Comparison of ENCODE assay signal across 1 cellular context in the genomic region with DNA sequence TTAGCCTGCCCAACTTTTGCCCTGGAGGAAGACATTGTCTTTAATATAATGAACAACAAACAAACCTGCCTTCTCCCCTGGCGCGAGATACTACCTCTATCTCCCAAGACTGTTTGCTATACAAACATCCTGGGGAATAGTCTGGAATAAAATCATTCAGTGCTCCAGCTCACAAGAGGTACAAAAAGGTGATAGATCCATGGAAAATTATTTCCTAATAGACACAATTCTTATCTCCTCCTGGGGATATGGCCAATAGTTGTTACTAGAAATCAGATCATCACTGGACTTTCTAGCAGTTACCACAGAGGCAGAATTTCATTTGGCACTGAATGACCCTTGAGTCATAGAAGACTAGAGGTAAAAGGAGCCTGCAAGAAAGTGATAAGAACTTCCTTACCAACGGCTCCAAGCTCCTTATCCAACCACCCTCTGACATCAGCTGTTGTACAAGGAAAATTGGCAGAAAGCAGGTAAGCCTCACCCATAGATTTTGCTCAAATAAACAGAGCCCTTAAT.
TF ChIP-seq lines count a peak whose summit lies in the region.

No MANE protein-coding gene starts in this region.

TF ChIP-seq in K562, 482 proteins besides CTCF, POLR2A, EP300 and RAD21 (continued from another document):
- TF ChIP-seq ZNF589 (CRISPR knock-in tag; IDR thresholded peaks at IDR 0.05; ENCODE audit: low read depth) (0 out of 2 replicates have a peak, but pooled peaks have one; percentile 49), IFI16 (CRISPR knock-in tag; IDR thresholded peaks at IDR 0.05) (no peak), KDM1A (IDR thresholded peaks at IDR 0.05) (peak; percentile 30 to 47; a peak in 3 of 4 replicates), PML (IDR thresholded peaks at IDR 0.05; ENCODE audit: low read length) (peak; percentile 49; the same call in 1 of the 2 replicates), NUFIP1 (IDR thresholded peaks at IDR 0.05; ENCODE audit: partially characterized antibody) (no peak), ATF1 (CRISPR knock-in tag; IDR thresholded peaks at IDR 0.05) (no peak), ATF1 (tag; IDR thresholded peaks at IDR 0.05) (peak; percentile 25), BRCA1 (IDR thresholded peaks at IDR 0.05) (no peak), BRCA1 (CRISPR knock-in tag; IDR thresholded peaks at IDR 0.05) (no peak), HDAC1 (IDR thresholded peaks at IDR 0.05) (no peak), NCOA1 (IDR thresholded peaks at IDR 0.05; ENCODE audit: low read depth) (0 out of 2 replicates have a peak, but pooled peaks have one; percentile 25), POU5F1 (IDR thresholded peaks at IDR 0.05; ENCODE audit: borderline replicate concordance, low read depth, low read length, partially characterized antibody) (no peak), SMAD2 (IDR thresholded peaks at IDR 0.05; ENCODE audit: low read depth, low read length) (no peak), ZNF143 (CRISPR knock-in tag; IDR thresholded peaks at IDR 0.05) (no peak), MTA2 (IDR thresholded peaks at IDR 0.05; ENCODE audit: low read depth) (peak; percentile 65), DPF2 (IDR thresholded peaks at IDR 0.05) (peak; percentile 81), PHF8 (IDR thresholded peaks at IDR 0.05; ENCODE audit: borderline replicate concordance, low read length) (no peak), SMARCA4 (IDR thresholded peaks at IDR 0.05) (peak; percentile 85), ZKSCAN3 (CRISPR knock-in tag; IDR thresholded peaks at IDR 0.05) (no peak), TEAD1 (CRISPR knock-in tag; IDR thresholded peaks at IDR 0.05) (no peak), STAT5B (CRISPR knock-in tag; IDR thresholded peaks at IDR 0.05) (no peak), ZNF384 (IDR thresholded peaks at IDR 0.05; ENCODE audit: low read depth, low read length) (no peak), CBFA2T3 (IDR thresholded peaks at IDR 0.05) (peak; percentile 85), ZNF408 (CRISPR knock-in tag; IDR thresholded peaks at IDR 0.05; ENCODE audit: low read depth) (no peak), FOSL1 (tag; conservative IDR thresholded peaks at IDR 0.05) (peak; percentile 91), STAT5A (IDR thresholded peaks at IDR 0.05; ENCODE audit: borderline replicate concordance, low read length) (peak; percentile 48; the same call in 1 of the 2 replicates), C11orf30 (IDR thresholded peaks at IDR 0.05; ENCODE audit: low read depth) (no peak), FOXM1 (IDR thresholded peaks at IDR 0.05; ENCODE audit: low read depth) (peak; percentile 59), FOXM1 (CRISPR knock-in tag; IDR thresholded peaks at IDR 0.05; ENCODE audit: low read depth) (no peak), CHD1 (IDR thresholded peaks at IDR 0.05; ENCODE audit: low read length) (no peak), NFIX (CRISPR knock-in tag; IDR thresholded peaks at IDR 0.05; ENCODE audit: low read depth) (no peak), COPS2 (conservative IDR thresholded peaks at IDR 0.05) (no peak), ESRRA (IDR thresholded peaks at IDR 0.05; ENCODE audit: borderline replicate concordance, low read depth) (peak; percentile 32; the same call in 1 of the 2 replicates), JUND (IDR thresholded peaks at IDR 0.05; ENCODE audit: borderline replicate concordance, low read depth, low read length) (peak; percentile 79), JUND (tag; IDR thresholded peaks at IDR 0.05; ENCODE audit: borderline replicate concordance, low read depth, low read length) (peak; percentile 73; the same call in 2 of the 3 replicates), SNIP1 (IDR thresholded peaks at IDR 0.05; ENCODE audit: low read depth) (no peak), MTF1 (CRISPR knock-in tag; IDR thresholded peaks at IDR 0.05; ENCODE audit: borderline replicate concordance) (no peak), RFX5 (IDR thresholded peaks at IDR 0.05; ENCODE audit: low read depth, low read length) (peak; percentile 47; the same call in 1 of the 2 replicates), BCOR (IDR thresholded peaks at IDR 0.05) (no peak), SOX6 (IDR thresholded peaks at IDR 0.05) (peak; percentile 64), SMARCE1 (IDR thresholded peaks at IDR 0.05) (peak; percentile 80), SMARCC2 (IDR thresholded peaks at IDR 0.05; ENCODE audit: low read depth) (peak; percentile 60; the same call in 1 of the 2 replicates), HDAC2 (IDR thresholded peaks at IDR 0.05) (0 out of 2 replicates have a peak, but pooled peaks have one; percentile 35), CBX3 (IDR thresholded peaks at IDR 0.05; ENCODE audit: borderline replicate concordance in 1 of 2, low read length in 2 of 2) (0 out of 3 replicates have a peak, but pooled peaks of 1 of the 2 experiments have one; percentile 13), SMAD4 (CRISPR knock-in tag; conservative IDR thresholded peaks at IDR 0.05) (no peak), ZNF263 (CRISPR knock-in tag; IDR thresholded peaks at IDR 0.05; ENCODE audit: borderline replicate concordance) (no peak), CBX1 (IDR thresholded peaks at IDR 0.05; ENCODE audit: low read depth) (no peak), ATF7 (IDR thresholded peaks at IDR 0.05) (peak; percentile 62; the same call in 1 of the 2 replicates), ZEB2 (IDR thresholded peaks at IDR 0.05) (peak; percentile 64), CBFA2T2 (conservative IDR thresholded peaks at IDR 0.05) (peak; percentile 70)
- TF ChIP-seq, protein P1, sequence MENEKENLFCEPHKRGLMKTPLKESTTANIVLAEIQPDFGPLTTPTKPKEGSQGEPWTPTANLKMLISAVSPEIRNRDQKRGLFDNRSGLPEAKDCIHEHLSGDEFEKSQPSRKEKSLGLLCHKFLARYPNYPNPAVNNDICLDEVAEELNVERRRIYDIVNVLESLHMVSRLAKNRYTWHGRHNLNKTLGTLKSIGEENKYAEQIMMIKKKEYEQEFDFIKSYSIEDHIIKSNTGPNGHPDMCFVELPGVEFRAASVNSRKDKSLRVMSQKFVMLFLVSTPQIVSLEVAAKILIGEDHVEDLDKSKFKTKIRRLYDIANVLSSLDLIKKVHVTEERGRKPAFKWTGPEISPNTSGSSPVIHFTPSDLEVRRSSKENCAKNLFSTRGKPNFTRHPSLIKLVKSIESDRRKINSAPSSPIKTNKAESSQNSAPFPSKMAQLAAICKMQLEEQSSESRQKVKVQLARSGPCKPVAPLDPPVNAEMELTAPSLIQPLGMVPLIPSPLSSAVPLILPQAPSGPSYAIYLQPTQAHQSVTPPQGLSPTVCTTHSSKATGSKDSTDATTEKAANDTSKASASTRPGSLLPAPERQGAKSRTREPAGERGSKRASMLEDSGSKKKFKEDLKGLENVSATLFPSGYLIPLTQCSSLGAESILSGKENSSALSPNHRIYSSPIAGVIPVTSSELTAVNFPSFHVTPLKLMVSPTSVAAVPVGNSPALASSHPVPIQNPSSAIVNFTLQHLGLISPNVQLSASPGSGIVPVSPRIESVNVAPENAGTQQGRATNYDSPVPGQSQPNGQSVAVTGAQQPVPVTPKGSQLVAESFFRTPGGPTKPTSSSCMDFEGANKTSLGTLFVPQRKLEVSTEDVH (IDR thresholded peaks at IDR 0.05; ENCODE audit: low read depth, partially characterized antibody), result no peak
- TF ChIP-seq, protein P2, sequence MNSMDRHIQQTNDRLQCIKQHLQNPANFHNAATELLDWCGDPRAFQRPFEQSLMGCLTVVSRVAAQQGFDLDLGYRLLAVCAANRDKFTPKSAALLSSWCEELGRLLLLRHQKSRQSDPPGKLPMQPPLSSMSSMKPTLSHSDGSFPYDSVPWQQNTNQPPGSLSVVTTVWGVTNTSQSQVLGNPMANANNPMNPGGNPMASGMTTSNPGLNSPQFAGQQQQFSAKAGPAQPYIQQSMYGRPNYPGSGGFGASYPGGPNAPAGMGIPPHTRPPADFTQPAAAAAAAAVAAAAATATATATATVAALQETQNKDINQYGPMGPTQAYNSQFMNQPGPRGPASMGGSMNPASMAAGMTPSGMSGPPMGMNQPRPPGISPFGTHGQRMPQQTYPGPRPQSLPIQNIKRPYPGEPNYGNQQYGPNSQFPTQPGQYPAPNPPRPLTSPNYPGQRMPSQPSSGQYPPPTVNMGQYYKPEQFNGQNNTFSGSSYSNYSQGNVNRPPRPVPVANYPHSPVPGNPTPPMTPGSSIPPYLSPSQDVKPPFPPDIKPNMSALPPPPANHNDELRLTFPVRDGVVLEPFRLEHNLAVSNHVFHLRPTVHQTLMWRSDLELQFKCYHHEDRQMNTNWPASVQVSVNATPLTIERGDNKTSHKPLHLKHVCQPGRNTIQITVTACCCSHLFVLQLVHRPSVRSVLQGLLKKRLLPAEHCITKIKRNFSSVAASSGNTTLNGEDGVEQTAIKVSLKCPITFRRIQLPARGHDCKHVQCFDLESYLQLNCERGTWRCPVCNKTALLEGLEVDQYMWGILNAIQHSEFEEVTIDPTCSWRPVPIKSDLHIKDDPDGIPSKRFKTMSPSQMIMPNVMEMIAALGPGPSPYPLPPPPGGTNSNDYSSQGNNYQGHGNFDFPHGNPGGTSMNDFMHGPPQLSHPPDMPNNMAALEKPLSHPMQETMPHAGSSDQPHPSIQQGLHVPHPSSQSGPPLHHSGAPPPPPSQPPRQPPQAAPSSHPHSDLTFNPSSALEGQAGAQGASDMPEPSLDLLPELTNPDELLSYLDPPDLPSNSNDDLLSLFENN (IDR thresholded peaks at IDR 0.05; ENCODE audit: low read depth in 2 of 2, low read length in 2 of 2), result peak in 1 of 2 experiments; percentile 53; a peak in 1 of 4 replicates
- TF ChIP-seq, protein P3, sequence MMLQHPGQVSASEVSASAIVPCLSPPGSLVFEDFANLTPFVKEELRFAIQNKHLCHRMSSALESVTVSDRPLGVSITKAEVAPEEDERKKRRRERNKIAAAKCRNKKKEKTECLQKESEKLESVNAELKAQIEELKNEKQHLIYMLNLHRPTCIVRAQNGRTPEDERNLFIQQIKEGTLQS (IDR thresholded peaks at IDR 0.05), result peak; percentile 70
- TF ChIP-seq, protein P3 (CRISPR knock-in tag; conservative IDR thresholded peaks at IDR 0.05), result no peak
- TF ChIP-seq, protein P4, sequence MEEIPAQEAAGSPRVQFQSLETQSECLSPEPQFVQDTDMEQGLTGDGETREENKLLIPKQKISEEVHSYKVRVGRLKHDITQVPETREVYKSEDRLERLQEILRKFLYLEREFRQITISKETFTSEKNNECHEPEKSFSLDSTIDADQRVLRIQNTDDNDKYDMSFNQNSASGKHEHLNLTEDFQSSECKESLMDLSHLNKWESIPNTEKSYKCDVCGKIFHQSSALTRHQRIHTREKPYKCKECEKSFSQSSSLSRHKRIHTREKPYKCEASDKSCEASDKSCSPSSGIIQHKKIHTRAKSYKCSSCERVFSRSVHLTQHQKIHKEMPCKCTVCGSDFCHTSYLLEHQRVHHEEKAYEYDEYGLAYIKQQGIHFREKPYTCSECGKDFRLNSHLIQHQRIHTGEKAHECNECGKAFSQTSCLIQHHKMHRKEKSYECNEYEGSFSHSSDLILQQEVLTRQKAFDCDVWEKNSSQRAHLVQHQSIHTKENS (CRISPR knock-in tag; IDR thresholded peaks at IDR 0.05), result no peak
- TF ChIP-seq, protein P5, sequence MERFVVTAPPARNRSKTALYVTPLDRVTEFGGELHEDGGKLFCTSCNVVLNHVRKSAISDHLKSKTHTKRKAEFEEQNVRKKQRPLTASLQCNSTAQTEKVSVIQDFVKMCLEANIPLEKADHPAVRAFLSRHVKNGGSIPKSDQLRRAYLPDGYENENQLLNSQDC (CRISPR knock-in tag; IDR thresholded peaks at IDR 0.05), result no peak
- TF ChIP-seq, protein P6, sequence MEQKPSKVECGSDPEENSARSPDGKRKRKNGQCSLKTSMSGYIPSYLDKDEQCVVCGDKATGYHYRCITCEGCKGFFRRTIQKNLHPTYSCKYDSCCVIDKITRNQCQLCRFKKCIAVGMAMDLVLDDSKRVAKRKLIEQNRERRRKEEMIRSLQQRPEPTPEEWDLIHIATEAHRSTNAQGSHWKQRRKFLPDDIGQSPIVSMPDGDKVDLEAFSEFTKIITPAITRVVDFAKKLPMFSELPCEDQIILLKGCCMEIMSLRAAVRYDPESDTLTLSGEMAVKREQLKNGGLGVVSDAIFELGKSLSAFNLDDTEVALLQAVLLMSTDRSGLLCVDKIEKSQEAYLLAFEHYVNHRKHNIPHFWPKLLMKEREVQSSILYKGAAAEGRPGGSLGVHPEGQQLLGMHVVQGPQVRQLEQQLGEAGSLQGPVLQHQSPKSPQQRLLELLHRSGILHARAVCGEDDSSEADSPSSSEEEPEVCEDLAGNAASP (IDR thresholded peaks at IDR 0.05), result no peak
- TF ChIP-seq, protein P7, sequence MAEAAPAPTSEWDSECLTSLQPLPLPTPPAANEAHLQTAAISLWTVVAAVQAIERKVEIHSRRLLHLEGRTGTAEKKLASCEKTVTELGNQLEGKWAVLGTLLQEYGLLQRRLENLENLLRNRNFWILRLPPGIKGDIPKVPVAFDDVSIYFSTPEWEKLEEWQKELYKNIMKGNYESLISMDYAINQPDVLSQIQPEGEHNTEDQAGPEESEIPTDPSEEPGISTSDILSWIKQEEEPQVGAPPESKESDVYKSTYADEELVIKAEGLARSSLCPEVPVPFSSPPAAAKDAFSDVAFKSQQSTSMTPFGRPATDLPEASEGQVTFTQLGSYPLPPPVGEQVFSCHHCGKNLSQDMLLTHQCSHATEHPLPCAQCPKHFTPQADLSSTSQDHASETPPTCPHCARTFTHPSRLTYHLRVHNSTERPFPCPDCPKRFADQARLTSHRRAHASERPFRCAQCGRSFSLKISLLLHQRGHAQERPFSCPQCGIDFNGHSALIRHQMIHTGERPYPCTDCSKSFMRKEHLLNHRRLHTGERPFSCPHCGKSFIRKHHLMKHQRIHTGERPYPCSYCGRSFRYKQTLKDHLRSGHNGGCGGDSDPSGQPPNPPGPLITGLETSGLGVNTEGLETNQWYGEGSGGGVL (CRISPR knock-in tag; IDR thresholded peaks at IDR 0.05), result no peak
- TF ChIP-seq, protein P8, sequence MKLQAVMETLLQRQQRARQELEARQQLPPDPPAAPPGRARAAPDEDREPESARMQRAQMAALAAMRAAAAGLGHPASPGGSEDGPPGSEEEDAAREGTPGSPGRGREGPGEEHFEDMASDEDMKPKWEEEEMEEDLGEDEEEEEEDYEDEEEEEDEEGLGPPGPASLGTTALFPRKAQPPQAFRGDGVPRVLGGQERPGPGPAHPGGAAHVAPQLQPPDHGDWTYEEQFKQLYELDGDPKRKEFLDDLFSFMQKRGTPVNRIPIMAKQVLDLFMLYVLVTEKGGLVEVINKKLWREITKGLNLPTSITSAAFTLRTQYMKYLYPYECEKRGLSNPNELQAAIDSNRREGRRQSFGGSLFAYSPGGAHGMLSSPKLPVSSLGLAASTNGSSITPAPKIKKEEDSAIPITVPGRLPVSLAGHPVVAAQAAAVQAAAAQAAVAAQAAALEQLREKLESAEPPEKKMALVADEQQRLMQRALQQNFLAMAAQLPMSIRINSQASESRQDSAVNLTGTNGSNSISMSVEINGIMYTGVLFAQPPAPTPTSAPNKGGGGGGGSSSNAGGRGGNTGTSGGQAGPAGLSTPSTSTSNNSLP (IDR thresholded peaks at IDR 0.05; ENCODE audit: borderline replicate concordance, low read depth, low read length), result 0 out of 2 replicates have a peak, but pooled peaks have one; percentile 25
